10 cellular contexts compared by ENCODE assay signal in the genomic region with DNA sequence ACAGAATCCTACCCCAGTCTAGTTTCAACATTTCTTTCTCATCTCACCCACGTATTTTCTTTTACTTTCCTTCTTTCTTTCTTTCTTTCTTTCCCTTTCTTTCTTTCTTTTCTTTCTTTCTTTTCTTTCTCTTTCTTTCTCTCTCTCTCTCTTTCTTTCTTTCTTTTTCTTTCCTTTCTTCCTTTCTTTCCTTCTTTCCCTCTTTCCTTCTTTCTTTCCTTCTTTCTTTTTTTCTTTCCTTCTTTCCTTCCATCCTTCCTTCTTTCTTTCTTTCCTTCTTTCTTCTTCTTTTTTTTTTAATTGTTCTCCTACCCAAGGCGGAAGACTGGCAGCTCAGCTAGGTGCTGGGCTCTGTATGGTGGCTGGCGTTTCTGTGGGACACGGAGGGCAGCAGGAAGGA. TPM values are rescaled to one million over a fixed set of nuclear protein-coding genes. Genes with fewer than 3 reads are reported as not detected.
"Had no signal": no experiment of that assay in that cellular context is flagged by ENCODE, and none has a peak within 500 bp of the region (broad histone marks: within the 10 kb centered on the region; RNA-seq: fewer than 3 reads in every experiment).

No MANE protein-coding gene starts in this region.

- H3K9me3 Mint-ChIP-seq: H9, IgD-negative memory B cell had no signal

- H3K27me3 Mint-ChIP-seq: IgD-negative memory B cell had no signal

- H3K27ac Mint-ChIP-seq: GM23338, H9, IgD-negative memory B cell had no signal

- FAIRE-seq: H1, H54, HepG2 had no signal

- H3K36me3 Mint-ChIP-seq: IgD-negative memory B cell had no signal

- H2AFZ ChIP-seq: GM23338 had no signal

- H3K4me3 ChIP-seq: GM23338 had no signal

- H3K4me3 Mint-ChIP-seq: GM23338, H9, IgD-negative memory B cell had no signal

- ATAC-seq: GM23338, HepG2 had no signal

- DNase-seq: H9, HCEC 1CT, KG1 had no signal

- H3K4me2 ChIP-seq: GM23338 had no signal

- H3K4me1 Mint-ChIP-seq: GM23338, IgD-negative memory B cell had no signal

- H3K27ac ChIP-seq: HL-60 had no signal

RNA-seq across cellular contexts. Expression of a gene that starts 55.0 kb away (rescaled TPM):
- total RNA-seq: HT1080 had no signal
- polyA plus RNA-seq: IgD-negative memory B cell had no signal
